In the genomic region with DNA sequence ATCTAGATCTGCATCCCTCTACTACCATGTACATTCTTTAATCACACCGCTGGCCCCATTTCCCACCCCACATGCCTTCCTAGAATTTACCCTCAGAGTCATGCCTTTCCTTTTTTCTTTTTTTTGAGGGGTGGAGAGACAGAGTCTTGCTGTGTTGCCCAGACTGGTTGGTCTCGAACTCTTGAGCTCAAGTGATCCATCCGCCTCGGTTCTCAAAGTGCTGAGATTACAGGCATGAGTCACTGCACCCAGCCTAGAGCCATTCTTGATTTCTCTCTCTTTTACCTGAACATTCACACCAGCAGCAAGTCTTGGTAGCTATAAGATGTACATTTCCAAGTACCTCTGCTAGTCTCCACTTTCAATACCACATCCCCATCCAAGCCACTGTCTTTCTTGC, we compare ENCODE assay signal across 1 cellular context.
TF ChIP-seq lines count a peak whose summit lies in the region.

No MANE protein-coding gene starts in this region.

TF ChIP-seq in A549, 52 proteins besides CTCF, POLR2A, EP300 and RAD21:
- no peak for TF ChIP-seq NR3C1 (IDR thresholded peaks at IDR 0.05)
- TF ChIP-seq, protein P1, sequence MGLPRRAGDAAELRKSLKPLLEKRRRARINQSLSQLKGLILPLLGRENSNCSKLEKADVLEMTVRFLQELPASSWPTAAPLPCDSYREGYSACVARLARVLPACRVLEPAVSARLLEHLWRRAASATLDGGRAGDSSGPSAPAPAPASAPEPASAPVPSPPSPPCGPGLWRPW (IDR thresholded peaks at IDR 0.05): no peak
- TF ChIP-seq CHD2 (IDR thresholded peaks at IDR 0.05; ENCODE audit: low read length, partially characterized antibody): no peak
- TF ChIP-seq, protein P2, sequence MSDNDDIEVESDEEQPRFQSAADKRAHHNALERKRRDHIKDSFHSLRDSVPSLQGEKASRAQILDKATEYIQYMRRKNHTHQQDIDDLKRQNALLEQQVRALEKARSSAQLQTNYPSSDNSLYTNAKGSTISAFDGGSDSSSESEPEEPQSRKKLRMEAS (IDR thresholded peaks at IDR 0.05): no peak
- no peak for TF ChIP-seq GATA3 (IDR thresholded peaks at IDR 0.05; ENCODE audit: borderline replicate concordance)
- no peak for TF ChIP-seq NPAS2 (CRISPR knock-in tag; IDR thresholded peaks at IDR 0.05; ENCODE audit: borderline replicate concordance)
- no peak for TF ChIP-seq ZFP36 (IDR thresholded peaks at IDR 0.05; ENCODE audit: borderline replicate concordance, partially characterized antibody)
- no peak for TF ChIP-seq JUNB (IDR thresholded peaks at IDR 0.05)
- no peak for TF ChIP-seq KDM5A (IDR thresholded peaks at IDR 0.05)
- TF ChIP-seq RNF2 (IDR thresholded peaks at IDR 0.05; ENCODE audit: borderline replicate concordance, low read depth): no peak
- TF ChIP-seq FOSL2 (IDR thresholded peaks at IDR 0.05): no peak
- TF ChIP-seq FOSL2 (CRISPR knock-in tag; IDR thresholded peaks at IDR 0.05): no peak
- no peak for TF ChIP-seq PBX3 (IDR thresholded peaks at IDR 0.05)
- TF ChIP-seq, protein P3, sequence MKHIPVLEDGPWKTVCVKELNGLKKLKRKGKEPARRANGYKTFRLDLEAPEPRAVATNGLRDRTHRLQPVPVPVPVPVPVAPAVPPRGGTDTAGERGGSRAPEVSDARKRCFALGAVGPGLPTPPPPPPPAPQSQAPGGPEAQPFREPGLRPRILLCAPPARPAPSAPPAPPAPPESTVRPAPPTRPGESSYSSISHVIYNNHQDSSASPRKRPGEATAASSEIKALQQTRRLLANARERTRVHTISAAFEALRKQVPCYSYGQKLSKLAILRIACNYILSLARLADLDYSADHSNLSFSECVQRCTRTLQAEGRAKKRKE (CRISPR knock-in tag; IDR thresholded peaks at IDR 0.05; ENCODE audit: low read depth): no peak
- no peak for TF ChIP-seq CHD4 (IDR thresholded peaks at IDR 0.05; ENCODE audit: borderline replicate concordance)
- TF ChIP-seq ELK1 (IDR thresholded peaks at IDR 0.05; ENCODE audit: low read depth, low read length): no peak
- no peak for TF ChIP-seq BHLHE40 (IDR thresholded peaks at IDR 0.05; ENCODE audit: low read depth, low read length)
- no peak for TF ChIP-seq JUN (IDR thresholded peaks at IDR 0.05)
TF ChIP-seq in A549: peak in this region for 0.
